Comparison of ENCODE assay signal across 26 cellular contexts in the genomic region with DNA sequence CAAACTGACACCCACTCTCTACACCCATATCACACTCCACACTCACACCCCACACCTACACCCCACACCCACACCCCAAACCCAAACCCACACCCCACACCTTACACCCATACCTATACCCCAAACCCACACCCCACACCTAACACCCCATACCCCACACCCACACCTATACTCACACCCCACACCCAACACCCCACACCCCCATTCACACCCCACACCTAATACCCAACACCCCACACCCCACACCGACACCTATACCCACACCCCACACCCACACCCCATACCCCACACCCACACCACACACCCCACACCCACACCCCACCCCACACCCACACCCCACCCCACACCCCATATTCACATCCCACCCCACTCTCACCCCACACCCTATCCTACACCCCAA.
"Had no signal": no experiment of that assay in that cellular context is flagged by ENCODE, and none has a peak within 500 bp of the region (broad histone marks: within the 10 kb centered on the region; RNA-seq: fewer than 3 reads in every experiment).

No MANE protein-coding gene starts in this region.

- ATAC-seq: heart right ventricle, pancreas, sciatic nerve had no signal

- H3K27ac ChIP-seq: heart right ventricle, left ventricle myocardium inferior, pancreas, prostate gland, skin epidermis, testis, transverse colon, upper lobe of left lung had no signal

- H3K27me3 ChIP-seq: heart right ventricle, pancreas, stomach, testis, thyroid gland, transverse colon, upper lobe of left lung had no signal

- H3K9me3 Mint-ChIP-seq: mesothelial cell of epicardium; naive B cell; natural killer cell treated with Interleukin-12 subunit alpha and Interleukin-12 subunit beta and Interleukin-15 and Interleukin-18, amount 100 ng/mL, for 72 hours had no signal

- H3K4me3 Mint-ChIP-seq: mesothelial cell of epicardium; naive B cell; natural killer cell treated with Interleukin-12 subunit alpha and Interleukin-12 subunit beta and Interleukin-15 and Interleukin-18, amount 100 ng/mL, for 72 hours had no signal

- H3K36me3 ChIP-seq: prostate gland, thyroid gland, transverse colon had no signal

- FAIRE-seq: islet of Langerhans, pancreas had no signal

- H3K4me3 ChIP-seq: heart right ventricle, left ventricle myocardium inferior, lung, pancreas, prostate gland, skin epidermis, stomach, testis, thyroid gland, transverse colon, upper lobe of left lung had no signal

- H3K9me3 ChIP-seq: heart right ventricle, left ventricle myocardium inferior, pancreas, prostate gland, stomach, testis, thyroid gland, transverse colon, upper lobe of left lung had no signal

- H3K27ac Mint-ChIP-seq: mesothelial cell of epicardium; natural killer cell treated with Interleukin-12 subunit alpha and Interleukin-12 subunit beta and Interleukin-15 and Interleukin-18, amount 100 ng/mL, for 72 hours had no signal

- DNase-seq: heart right ventricle; hippocampal formation; left ventricle myocardium inferior; mesendoderm; naive B cell; pancreas; posterior cingulate gyrus; retina; right cardiac atrium; stimulated activated CD4-positive, alpha-beta T cell treated with anti-CD3 and anti-CD28 coated beads, Interleukin-12 subunit alpha, Interleukin-12 subunit beta, amount 100 ng/mL, for 4 hours; stimulated activated CD4-positive, alpha-beta T cell treated with anti-CD3 and anti-CD28 coated beads, Interleukin-15, amount 100 ng/mL, for 24 hours; stimulated activated CD4-positive, alpha-beta T cell treated with anti-CD3 and anti-CD28 coated beads, Interleukin-2, amount 100 ng/mL, for 24 hours; stimulated activated CD4-positive, alpha-beta T cell treated with anti-CD3 and anti-CD28 coated beads, Interleukin-4, amount 100 ng/mL, for 1 hour; stimulated activated naive CD4-positive, alpha-beta T cell; stomach; testis; thyroid gland; transverse colon; upper lobe of left lung had no signal

- H3K27me3 Mint-ChIP-seq: naive B cell; natural killer cell treated with Interleukin-12 subunit alpha and Interleukin-12 subunit beta and Interleukin-15 and Interleukin-18, amount 100 ng/mL, for 72 hours had no signal

- H3K36me3 Mint-ChIP-seq: naive B cell; natural killer cell treated with Interleukin-12 subunit alpha and Interleukin-12 subunit beta and Interleukin-15 and Interleukin-18, amount 100 ng/mL, for 72 hours had no signal
